ENCODE assay signal across 1 cellular context in genomic region chr19:33392341-33393285, GRCh38.
A peak's percentile ranks its signal among the peaks of the same experiment; 100 is the strongest.
TF ChIP-seq lines count a peak whose summit lies in the region.

No MANE protein-coding gene starts in this region.

TF ChIP-seq in HepG2, 621 proteins besides CTCF, POLR2A, EP300 and RAD21 (continued from another document and continues in another):
- TF ChIP-seq AFF4 (CRISPR knock-in tag; IDR thresholded peaks at IDR 0.05) (no peak), ZNF513 (CRISPR knock-in tag; conservative IDR thresholded peaks at IDR 0.05) (no peak), MED1 (CRISPR knock-in tag; IDR thresholded peaks at IDR 0.05) (peak; percentile 97), STAG1 (CRISPR knock-in tag; IDR thresholded peaks at IDR 0.05) (peak; percentile 59), NCOA1 (CRISPR knock-in tag; IDR thresholded peaks at IDR 0.05) (peak; percentile 100), ZNF10 (CRISPR knock-in tag; IDR thresholded peaks at IDR 0.05; ENCODE audit: borderline replicate concordance, low read depth) (no peak), IRF1 (CRISPR knock-in tag; IDR thresholded peaks at IDR 0.05; ENCODE audit: low read depth) (peak; percentile 98), ZFP36L1 (CRISPR knock-in tag; IDR thresholded peaks at IDR 0.05) (peak; percentile 100), SIN3A (IDR thresholded peaks at IDR 0.05; ENCODE audit: borderline replicate concordance, low read depth, low read length) (peak; percentile 59; the same call in 1 of the 2 replicates), FOXK1 (CRISPR knock-in tag; IDR thresholded peaks at IDR 0.05; ENCODE audit: borderline replicate concordance, low read depth) (peak; percentile 74; the same call in 1 of the 2 replicates), ERF (CRISPR knock-in tag; IDR thresholded peaks at IDR 0.05) (peak; percentile 98), ARNT (IDR thresholded peaks at IDR 0.05) (no peak), ZFP90 (CRISPR knock-in tag; IDR thresholded peaks at IDR 0.05; ENCODE audit: borderline replicate concordance) (peak; percentile 99), FOXC1 (CRISPR knock-in tag; IDR thresholded peaks at IDR 0.05; ENCODE audit: borderline replicate concordance) (peak; percentile 100), HNRNPH1 (optimal IDR thresholded peaks at IDR 0.05; ENCODE audit: low read depth, low read length) (no peak), ZNF143 (CRISPR knock-in tag; IDR thresholded peaks at IDR 0.05) (peak; percentile 78), MEIS2 (CRISPR knock-in tag; IDR thresholded peaks at IDR 0.05) (peak; percentile 96), BRCA1 (CRISPR knock-in tag; IDR thresholded peaks at IDR 0.05) (peak; percentile 100), NCOA5 (CRISPR knock-in tag; IDR thresholded peaks at IDR 0.05) (peak; percentile 98), CREB1 (IDR thresholded peaks at IDR 0.05) (no peak), CREB1 (CRISPR knock-in tag; IDR thresholded peaks at IDR 0.05) (no peak), ZNF280D (CRISPR knock-in tag; IDR thresholded peaks at IDR 0.05) (peak; percentile 97; the same call in 1 of the 2 replicates), TARDBP (CRISPR knock-in tag; IDR thresholded peaks at IDR 0.05) (peak; percentile 96), LBX2 (CRISPR knock-in tag; IDR thresholded peaks at IDR 0.05; ENCODE audit: borderline replicate concordance) (peak; percentile 99), JUND (CRISPR knock-in tag; IDR thresholded peaks at IDR 0.05) (peak; percentile 86), SMARCE1 (IDR thresholded peaks at IDR 0.05; ENCODE audit: borderline replicate concordance) (no peak), ZNF142 (CRISPR knock-in tag; IDR thresholded peaks at IDR 0.05) (peak; percentile 98), ZNF383 (CRISPR knock-in tag; IDR thresholded peaks at IDR 0.05; ENCODE audit: borderline replicate concordance) (no peak; the same call in 1 of the 2 replicates), CHD2 (IDR thresholded peaks at IDR 0.05; ENCODE audit: low read depth, low read length) (no peak), MNT (IDR thresholded peaks at IDR 0.05) (peak; percentile 90), ZNF839 (CRISPR knock-in tag; IDR thresholded peaks at IDR 0.05; ENCODE audit: borderline replicate concordance) (peak; percentile 86; the same call in 1 of the 2 replicates), CCDC6 (CRISPR knock-in tag; IDR thresholded peaks at IDR 0.05) (peak; percentile 100), JUN (CRISPR knock-in tag; IDR thresholded peaks at IDR 0.05) (peak; percentile 93), ELK4 (CRISPR knock-in tag; IDR thresholded peaks at IDR 0.05; ENCODE audit: borderline replicate concordance) (peak; percentile 93; the same call in 1 of the 2 replicates), ZNF121 (CRISPR knock-in tag; IDR thresholded peaks at IDR 0.05) (peak; percentile 94), RFX5 (IDR thresholded peaks at IDR 0.05; ENCODE audit: low read depth, low read length) (no peak), KLF9 (CRISPR knock-in tag; IDR thresholded peaks at IDR 0.05; ENCODE audit: low read depth) (peak; percentile 94; the same call in 1 of the 2 replicates), ZNF264 (CRISPR knock-in tag; IDR thresholded peaks at IDR 0.05) (peak; percentile 99), ZGPAT (CRISPR knock-in tag; IDR thresholded peaks at IDR 0.05) (peak; percentile 100), ZNF589 (CRISPR knock-in tag; conservative IDR thresholded peaks at IDR 0.05) (peak; percentile 97), PAF1 (CRISPR knock-in tag; IDR thresholded peaks at IDR 0.05) (no peak), ZNF292 (CRISPR knock-in tag; IDR thresholded peaks at IDR 0.05; ENCODE audit: borderline replicate concordance, low read depth) (peak; percentile 96), ZSCAN30 (CRISPR knock-in tag; IDR thresholded peaks at IDR 0.05) (peak; percentile 99), ZNF543 (CRISPR knock-in tag; IDR thresholded peaks at IDR 0.05) (peak; percentile 99), ZSCAN21 (CRISPR knock-in tag; IDR thresholded peaks at IDR 0.05; ENCODE audit: borderline replicate concordance) (peak; percentile 99), ZNF816 (CRISPR knock-in tag; IDR thresholded peaks at IDR 0.05; ENCODE audit: borderline replicate concordance) (peak; percentile 95; the same call in 1 of the 2 replicates)
